8 cellular contexts compared by ENCODE assay signal in genomic region chr11:67301951-67302516, GRCh38. TPM values are rescaled to one million over a fixed set of nuclear protein-coding genes. Genes with fewer than 3 reads are reported as not detected.
DNase-seq lines count a peak whose midpoint lies in the region; ATAC-seq and TF ChIP-seq lines count a peak whose summit lies in the region.

No MANE protein-coding gene starts in this region.

- no peaks in the 10 kb centered on the region for H3K27me3 Mint-ChIP-seq in CD8-positive, alpha-beta T cell (ENCODE audit: low read depth)
- H3K27me3 Mint-ChIP-seq in activated naive CD8-positive, alpha-beta T cell treated with anti-CD3 and anti-CD28 coated beads for 36 hours = no peaks in the 10 kb centered on the region

- WGBS in sigmoid colon, 2 donors = 16 to 59% methylated on average over 15 of the region's 15 CpGs

- CTCF ChIA-PET in CD8-positive, alpha-beta T cell (lab: Charles Lee) = interaction anchor here (1.3 to 3.6 kb wide), 5 partner anchors 13 to 40 kb away, joined by 3 to 17 read pairs (median 4); no protein-coding TSS in a partner anchor

- peak overlapping the region; percentile 62 for H3K4me3 Mint-ChIP-seq in CD8-positive, alpha-beta T cell
- H3K4me3 Mint-ChIP-seq in activated naive CD8-positive, alpha-beta T cell treated with anti-CD3 and anti-CD28 coated beads for 36 hours = peak overlapping the region; percentile 37

- peak in 1 of 2 donors; percentile 47 for TF ChIP-seq POLR2A in sigmoid colon (IDR thresholded peaks at IDR 0.05)

- no peaks in the 10 kb centered on the region for H3K27me3 ChIP-seq in CD8-positive, alpha-beta T cell (ENCODE audit: insufficient read depth, low read length)
- H3K27me3 ChIP-seq in right atrium auricular region (no peaks in the 10 kb centered on the region), sigmoid colon (no peaks in the 10 kb centered on the region)

- H3K27ac Mint-ChIP-seq in CD8-positive, alpha-beta T cell = peak overlapping the region; percentile 72
- H3K27ac Mint-ChIP-seq in activated naive CD8-positive, alpha-beta T cell treated with anti-CD3 and anti-CD28 coated beads for 36 hours = no peak overlapping the region

- ATAC-seq in CD8-positive, alpha-beta T cell = no peak
- no peak for ATAC-seq in HG02763 (IDR thresholded peaks at IDR 0.05; ENCODE audit: unreplicated experiment)
- ATAC-seq in HG02870 (IDR thresholded peaks at IDR 0.05; ENCODE audit: unreplicated experiment) = no peak

- no peak for TF ChIP-seq CTCF in CD8-positive, alpha-beta T cell (IDR thresholded peaks at IDR 0.05)
- no peak for TF ChIP-seq CTCF in LNCaP clone FGC (IDR thresholded peaks at IDR 0.05; ENCODE audit: control insufficient read depth, extremely low read depth, insufficient read depth)
- no peak for TF ChIP-seq CTCF in right atrium auricular region (IDR thresholded peaks at IDR 0.05)
- TF ChIP-seq CTCF in sigmoid colon (IDR thresholded peaks at IDR 0.05) = no peak

- peaks cover under 1% of the 10 kb centered on the region for H3K9me3 Mint-ChIP-seq in CD8-positive, alpha-beta T cell
- H3K9me3 Mint-ChIP-seq in activated naive CD8-positive, alpha-beta T cell treated with anti-CD3 and anti-CD28 coated beads for 36 hours = no peaks in the 10 kb centered on the region

- peaks cover 38% of the 10 kb centered on the region for H3K36me3 Mint-ChIP-seq in CD8-positive, alpha-beta T cell
- peaks cover 12% of the 10 kb centered on the region for H3K36me3 Mint-ChIP-seq in activated naive CD8-positive, alpha-beta T cell treated with anti-CD3 and anti-CD28 coated beads for 36 hours

- H3K4me3 ChIP-seq in CD8-positive, alpha-beta T cell (ENCODE audit: low read depth, low read length) = no peak overlapping the region
- H3K4me3 ChIP-seq in LNCaP clone FGC (ENCODE audit: low read depth, low read length) (peak overlapping the region; percentile 87; the same call in 1 of the 2 replicates), right atrium auricular region (peak overlapping the region in 1 of 2 donors; percentile 94), sigmoid colon (peak overlapping the region in 1 of 4 donors; percentile 95)

- no peak for TF ChIP-seq EP300 in sigmoid colon (IDR thresholded peaks at IDR 0.05)

- no peak overlapping the region for H3K27ac ChIP-seq in CD8-positive, alpha-beta T cell (ENCODE audit: low read depth, low read length)
- peak overlapping the region; percentile 81 to 82 for H3K27ac ChIP-seq in right atrium auricular region
- peak overlapping the region in 3 of 4 donors; percentile 71 to 77 (median 76) for H3K27ac ChIP-seq in sigmoid colon

- POLR2A ChIA-PET in CD8-positive, alpha-beta T cell (lab: Charles Lee) = interaction anchor here (1.1 to 4.4 kb wide), 9 partner anchors 8 to 332 kb away, joined by 3 to 31 read pairs (median 6); partner anchors contain the start of gene ANKRD13D

- H3K9me3 ChIP-seq in CD8-positive, alpha-beta T cell (ENCODE audit: low read length) = no peaks in the 10 kb centered on the region
- H3K9me3 ChIP-seq in right atrium auricular region (no peaks in the 10 kb centered on the region), sigmoid colon (no peaks in the 10 kb centered on the region)

- peaks cover 28% of the 10 kb centered on the region for H3K36me3 ChIP-seq in CD8-positive, alpha-beta T cell (ENCODE audit: insufficient read depth, low read length)
- H3K36me3 ChIP-seq in right atrium auricular region (peaks cover 35% of the 10 kb centered on the region), sigmoid colon (peaks cover 12 to 46% (median 28%) of the 10 kb centered on the region in 4 donors)

- H3K4me1 ChIP-seq in CD8-positive, alpha-beta T cell (ENCODE audit: insufficient read depth, low read length) = peaks cover 20% of the 10 kb centered on the region
- H3K4me1 ChIP-seq in right atrium auricular region (peaks cover 0 to 31% of the 10 kb centered on the region in 2 donors), sigmoid colon (peaks cover 0 to 31% (median 24%) of the 10 kb centered on the region in 4 donors)

- DNase-seq in CD8-positive, alpha-beta T cell = peak in 2 of 7 experiments; percentile 3 to 18
- DNase-seq in LNCaP clone FGC (ENCODE audit: low read depth) (no peak), right atrium auricular region (ENCODE audit: low spot score) (peak; percentile 77), sigmoid colon (peak; percentile 68), occipital lobe (lab: John Stamatoyannopoulos, UW) (no peak)
- DNase-seq in activated naive CD8-positive, alpha-beta T cell treated with anti-CD3 and anti-CD28 coated beads for 36 hours = no peak

- H3K4me1 Mint-ChIP-seq in CD8-positive, alpha-beta T cell (ENCODE audit: low read depth) = peaks cover 18% of the 10 kb centered on the region
- peaks cover 7% of the 10 kb centered on the region for H3K4me1 Mint-ChIP-seq in activated naive CD8-positive, alpha-beta T cell treated with anti-CD3 and anti-CD28 coated beads for 36 hours

- intact Hi-C loops in CD8-positive, alpha-beta T cell (cut with DNase I, micrococcal nuclease) = loop anchor here in 1 of 2 experiments (2.0 kb wide), 1 partner anchor 13 kb away; the partner anchor contains the start of gene ANKRD13D
- intact Hi-C loops in sigmoid colon (cut with DNase I) = no loop called here

RNA-seq across cellular contexts. Expression of gene SSH3, which starts 1.3 kb away (rescaled TPM):
- 1 to 10 TPM; 5.9 to 9.9 TPM for total RNA-seq in CD8-positive, alpha-beta T cell
- total RNA-seq in activated naive CD8-positive, alpha-beta T cell treated with anti-CD3 and anti-CD28 coated beads for 36 hours = 1 to 10 TPM; 4.6 to 4.7 TPM
- total RNA-seq in right atrium auricular region (10 to 100 TPM; 14.7 to 23.6 TPM), sigmoid colon (10 to 100 TPM; 20.0 to 37.7 (median 26.6) TPM), occipital lobe (2.0 TPM)
- 10 to 100 TPM; 15.6 to 39.0 (median 21.3) TPM for polyA plus RNA-seq in sigmoid colon

RNA-seq across cellular contexts. Expression of gene ANKRD13D, which starts 12.9 kb away (rescaled TPM):
- 100 to 1,000 TPM; 152 TPM for total RNA-seq in CD8-positive, alpha-beta T cell
- total RNA-seq in activated naive CD8-positive, alpha-beta T cell treated with anti-CD3 and anti-CD28 coated beads for 36 hours = 10 to 100 TPM; 52.0 to 55.7 TPM
- total RNA-seq in right atrium auricular region (10 to 100 TPM; 14.1 to 14.9 TPM), sigmoid colon (10 to 100 TPM; 23.9 to 45.7 (median 24.2) TPM), occipital lobe (49.4 TPM)
- 10 to 100 TPM in 2 of 3 donors, 1 to 10 TPM in 1; 9.0 to 42.2 (median 16.8) TPM for polyA plus RNA-seq in sigmoid colon

RNA-seq across cellular contexts. Expression of gene GRK2, which starts 35.8 kb away (rescaled TPM):
- 100 to 1,000 TPM; 356 to 371 TPM for total RNA-seq in CD8-positive, alpha-beta T cell
- total RNA-seq in activated naive CD8-positive, alpha-beta T cell treated with anti-CD3 and anti-CD28 coated beads for 36 hours = 100 to 1,000 TPM; 211 to 219 TPM
- total RNA-seq in right atrium auricular region = 10 to 100 TPM; 52.7 to 55.9 TPM
- total RNA-seq in sigmoid colon = 10 to 100 TPM; 32.1 to 48.2 (median 38.9) TPM
- 100 to 1,000 TPM in 1 of 3 donors, 10 to 100 TPM in 2; 88.3 to 152 (median 92.0) TPM for polyA plus RNA-seq in sigmoid colon
- total RNA-seq in occipital lobe = 44.9 TPM

RNA-seq across cellular contexts. Expression of gene POLD4, which starts 51.3 kb away (rescaled TPM):
- 10 to 100 TPM; 32.4 to 41.9 TPM for total RNA-seq in CD8-positive, alpha-beta T cell
- total RNA-seq in activated naive CD8-positive, alpha-beta T cell treated with anti-CD3 and anti-CD28 coated beads for 36 hours = 10 to 100 TPM; 28.5 to 28.6 TPM
- 100 to 1,000 TPM; 115 to 136 TPM for total RNA-seq in right atrium auricular region
- total RNA-seq in sigmoid colon = 10 to 100 TPM; 48.5 to 78.9 (median 67.0) TPM
- polyA plus RNA-seq in sigmoid colon = 100 to 1,000 TPM; 381 to 748 (median 498) TPM
- total RNA-seq in occipital lobe = 3.6 TPM

Comparison
In these comparisons a context has a peak if more than half of its experiments do, and no peak if none do; other contexts are left out.
1. DNase-seq: peak in right atrium auricular region (single experiment) and sigmoid colon (single experiment); none in LNCaP clone FGC (single experiment), activated naive CD8-positive, alpha-beta T cell treated with anti-CD3 and anti-CD28 coated beads for 36 hours (single experiment) and occipital lobe (single experiment).